8 cellular contexts compared by ENCODE assay signal in genomic region chr12:63420206-63420644, GRCh38.
A peak's percentile ranks its signal among the peaks of the same experiment; 100 is the strongest.
DNase-seq lines count a peak whose midpoint lies in the region; ATAC-seq and TF ChIP-seq lines count a peak whose summit lies in the region.

No MANE protein-coding gene starts in this region.

- peak; percentile 61 for TF ChIP-seq CTCF in GM13976 (IDR thresholded peaks at IDR 0.05; ENCODE audit: borderline replicate concordance, control extremely low read depth, extremely low read depth, insufficient read depth, missing control alignments)

- peak; percentile 58 for DNase-seq in AG20443 (ENCODE audit: low spot score)
- peak; percentile 39 for DNase-seq in GM13976 (ENCODE audit: low spot score)
- DNase-seq in MV-4-11 (lab: John Stamatoyannopoulos, UW), result peak; percentile 78
- DNase-seq in SIG-M5 (lab: John Stamatoyannopoulos, UW), result peak; percentile 37
- peak; percentile 77 for DNase-seq in ecto neural progenitor cell (ENCODE audit: low spot score)
- DNase-seq in non-pigmented ciliary epithelial cell (ENCODE audit: low read depth), result peak; percentile 42
- no peak for DNase-seq in globus pallidus (ENCODE audit: low spot score)

- ATAC-seq in HG02623 (IDR thresholded peaks at IDR 0.05; ENCODE audit: unreplicated experiment), result peak; percentile 94

- in situ Hi-C loops in GM13976 (cut with MboI; ENCODE audit: low sequenced_read_pairs, unreplicated experiment), result no loop called here
